In genomic region chr12:46271846-46272245, GRCh38 we compare ENCODE assay signal across 17 cellular contexts.
"Had no signal": no experiment of that assay in that cellular context is flagged by ENCODE, and none has a peak within 500 bp of the region (broad histone marks: within the 10 kb centered on the region; RNA-seq: fewer than 3 reads in every experiment).

No MANE protein-coding gene starts in this region.

- DNase-seq: activated CD4-positive, alpha-beta T cell treated with anti-CD3 and anti-CD28 coated beads for 1 hour; activated CD8-positive, alpha-beta memory T cell treated with anti-CD3 and anti-CD28 coated beads for 24 hours; activated CD8-positive, alpha-beta memory T cell treated with anti-CD3 and anti-CD28 coated beads, Interleukin-2, amount 50 U/mL, for 4 hours; activated naive CD4-positive, alpha-beta T cell treated with Interleukin-2 at 50 U/mL for 16 hours; activated T-cell treated with anti-CD3 and anti-CD28 coated beads, Interleukin-2, amount 50 U/mL, for 4 hours; anterior cingulate cortex; body of pancreas; lower lobe of right lung; naive B cell; ovary; stimulated activated CD4-positive, alpha-beta T cell treated with anti-CD3 and anti-CD28 coated beads, Interleukin-4, amount 100 ng/mL, for 24 hours had no signal

- H3K4me3 ChIP-seq: body of pancreas, cardiac muscle cell, lower lobe of right lung, ovary, prostate gland, suprapubic skin, tibial nerve had no signal

- H3K4me1 ChIP-seq: prostate gland had no signal

- H3K9me3 ChIP-seq: body of pancreas, lower lobe of right lung, ovary, prostate gland, suprapubic skin, tibial nerve had no signal

- ATAC-seq: activated T-cell treated with anti-CD3 and anti-CD28 coated beads, Interleukin-2, amount 50 U/mL, for 4 hours; body of pancreas; left lobe of liver; lower lobe of right lung had no signal

- H3K4me3 Mint-ChIP-seq: stimulated activated naive CD8-positive, alpha-beta T cell treated with anti-CD3 and anti-CD28 coated beads, Interleukin-15, Interleukin-2, amounts not matched to agents 100 ng/mL and 50 ng/mL, for 24 hours had no signal

- H3K27ac ChIP-seq: body of pancreas, cardiac muscle cell, lower lobe of right lung, ovary, prostate gland, suprapubic skin, tibial nerve had no signal

- H3K27me3 Mint-ChIP-seq: naive B cell; stimulated activated naive CD8-positive, alpha-beta T cell treated with anti-CD3 and anti-CD28 coated beads, Interleukin-15, Interleukin-2, amounts not matched to agents 100 ng/mL and 50 ng/mL, for 24 hours had no signal

- H3K27me3 ChIP-seq: body of pancreas, cardiac muscle cell, ovary, suprapubic skin had no signal

- H3K9me3 Mint-ChIP-seq: activated T-cell treated with anti-CD3 and anti-CD28 coated beads, Interleukin-2, amount 50 U/mL, for 4 hours; stimulated activated naive CD8-positive, alpha-beta T cell treated with anti-CD3 and anti-CD28 coated beads, Interleukin-15, Interleukin-2, amounts not matched to agents 100 ng/mL and 50 ng/mL, for 24 hours had no signal
